8 cellular contexts compared by ENCODE assay signal in genomic region chr11:104164028-104164520, GRCh38. TPM values are rescaled to one million over a fixed set of nuclear protein-coding genes. Genes with fewer than 3 reads are reported as not detected.
DNase-seq lines count a peak whose midpoint lies in the region; ATAC-seq and TF ChIP-seq lines count a peak whose summit lies in the region.

PDGFD (minus strand) TSS chr11:104164147.

- no peaks in the 10 kb centered on the region for H3K4me1 ChIP-seq in RWPE2 (ENCODE audit: insufficient read depth, poor library complexity, severe bottlenecking)

- no peaks in the 10 kb centered on the region for H3K9me3 ChIP-seq in RWPE2 (ENCODE audit: severe bottlenecking)

- H3K27me3 ChIP-seq in RWPE2 (ENCODE audit: insufficient read depth, poor library complexity, severe bottlenecking) (no peaks in the 10 kb centered on the region), kidney epithelial cell (ENCODE audit: control insufficient read depth, insufficient read depth, low read length) (no peaks in the 10 kb centered on the region)

- H3K27ac ChIP-seq in RWPE2 (ENCODE audit: poor library complexity, severe bottlenecking), result no peak within 1 kb of the TSS

- H3K36me3 ChIP-seq in RWPE2 (ENCODE audit: low read depth), result no peaks in the 10 kb centered on the region
- no peaks in the 10 kb centered on the region for H3K36me3 ChIP-seq in kidney epithelial cell (ENCODE audit: control insufficient read depth, insufficient read depth, low read length)

- H3K4me3 ChIP-seq in RWPE2 (ENCODE audit: severe bottlenecking) (peak within 1 kb of the TSS; percentile 27), cardiac fibroblast (replicated peaks in 1 of 2; ENCODE audit: low read depth in 2 of 2, low read length in 2 of 2) (peak within 1 kb of the TSS; percentile 53 to 72), kidney epithelial cell (ENCODE audit: low read depth, low read length) (peak within 1 kb of the TSS; percentile 48)

- TF ChIP-seq CTCF in RWPE2 (IDR thresholded peaks at IDR 0.05; ENCODE audit: poor library complexity, severe bottlenecking) (peak; percentile 27), cardiac fibroblast (IDR thresholded peaks at IDR 0.05; ENCODE audit: low read depth, low read length) (peak; percentile 39), kidney epithelial cell (IDR thresholded peaks at IDR 0.05; ENCODE audit: insufficient read depth, low read length, poor library complexity, severe bottlenecking) (peak; percentile 36)

- DNase-seq in DMS53 (lab: John Stamatoyannopoulos, UW) (peak; percentile 92), RWPE2 (ENCODE audit: low spot score) (peak; percentile 55), cardiac fibroblast (ENCODE audit: low read depth in 2 of 2) (peak; percentile 64 to 91), kidney epithelial cell (ENCODE audit: low read depth) (peak; percentile 23), GOT3 (lab: John Stamatoyannopoulos, UW) (no peak)
- peak; percentile 18 to 27 for DNase-seq in stimulated activated CD8-positive, alpha-beta memory T cell treated with anti-CD3 and anti-CD28 coated beads, Interleukin-15, amount 100 ng/mL, for 48 hours (ENCODE audit: low read depth in 2 of 2)

- ATAC-seq in GM19468 (IDR thresholded peaks at IDR 0.05; ENCODE audit: extremely low read depth, unreplicated experiment), result peak; percentile 95
- ATAC-seq in HG03521 (IDR thresholded peaks at IDR 0.05; ENCODE audit: unreplicated experiment), result peak; percentile 99
- ATAC-seq in RWPE2 (ENCODE audit: low read depth), result peak; percentile 84

RNA-seq across cellular contexts. Expression of gene PDGFD, which starts in this region (rescaled TPM):
- total RNA-seq in kidney epithelial cell, result 3.4 and 3.5 TPM in 2 replicates
